ENCODE assay signal across 9 cellular contexts in the genomic region with DNA sequence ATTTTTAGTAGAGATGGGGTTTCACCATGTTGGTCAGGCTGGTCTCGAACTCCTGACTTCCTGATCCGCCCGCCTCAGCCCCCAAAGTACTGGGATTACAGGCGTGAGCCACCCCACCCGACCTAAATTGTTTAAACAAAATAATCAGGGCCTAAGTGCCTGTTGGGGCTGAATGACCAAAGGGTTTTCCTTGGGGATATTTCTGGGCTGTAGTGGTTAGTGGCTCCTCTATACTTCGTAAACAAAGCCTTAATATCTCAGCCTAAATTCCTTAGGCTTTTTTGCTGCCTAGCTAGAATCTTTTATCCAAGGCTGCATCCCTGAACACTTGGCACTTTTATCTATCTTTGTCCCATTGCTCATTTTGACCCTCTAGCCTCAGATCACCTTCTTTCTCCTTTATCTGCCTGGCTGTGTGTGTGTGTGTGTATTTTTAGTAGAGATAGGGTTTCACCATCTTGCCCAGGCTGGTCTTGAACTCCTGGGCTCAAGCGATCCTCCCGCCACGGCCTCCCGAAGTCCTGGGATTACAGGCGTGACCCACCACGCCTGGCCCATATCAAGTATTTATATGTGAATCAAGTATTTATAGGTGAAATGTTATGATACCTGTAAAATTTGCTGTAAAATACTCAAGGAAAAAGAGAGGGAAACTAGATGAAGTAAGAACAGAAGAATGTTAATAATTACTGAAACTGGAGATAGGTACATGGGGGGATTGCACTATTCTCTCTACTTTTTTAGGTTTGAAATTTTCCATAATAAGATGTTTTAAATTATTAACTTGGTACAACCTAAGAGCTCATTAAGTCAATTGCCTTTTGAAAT. TPM values are rescaled to one million over a fixed set of nuclear protein-coding genes. Genes with fewer than 3 reads are reported as not detected.
DNase-seq lines count a peak whose midpoint lies in the region; ATAC-seq and TF ChIP-seq lines count a peak whose summit lies in the region.
"Had no signal": no experiment of that assay in that cellular context is flagged by ENCODE, and none has a peak within 500 bp of the region (broad histone marks: within the 10 kb centered on the region; RNA-seq: fewer than 3 reads in every experiment).

No MANE protein-coding gene starts in this region.

- H3K36me3 Mint-ChIP-seq in activated naive CD4-positive, alpha-beta T cell treated with anti-CD3 and anti-CD28 coated beads, Interleukin-2, amount 50 U/mL, for 72 hours: peaks cover 30 to 51% of the 10 kb centered on the region in 2 donors
- H3K36me3 Mint-ChIP-seq in natural killer cell treated with Interleukin-12 subunit alpha and Interleukin-12 subunit beta and Interleukin-15 and Interleukin-18, amount 100 ng/mL, for 72 hours: peaks cover 4% of the 10 kb centered on the region

- peaks cover 28 to 36% of the 10 kb centered on the region in 2 donors for H3K4me1 Mint-ChIP-seq in natural killer cell treated with Interleukin-12 subunit alpha and Interleukin-12 subunit beta and Interleukin-15 and Interleukin-18, amount 100 ng/mL, for 72 hours (ENCODE audit: low read depth in 2 of 2)

- H3F3A ChIP-seq in Loucy (ENCODE audit: low read depth): no peaks in the 10 kb centered on the region

- peak overlapping the region; percentile 78 for H3K4me2 ChIP-seq in Loucy (ENCODE audit: low read depth, low read length, poor library complexity, severe bottlenecking)

- H3K4me3 Mint-ChIP-seq in natural killer cell treated with Interleukin-12 subunit alpha and Interleukin-12 subunit beta and Interleukin-15 and Interleukin-18, amount 100 ng/mL, for 72 hours: peak overlapping the region; percentile 90

- peaks cover 11% of the 10 kb centered on the region for H3K27me3 ChIP-seq in Loucy (ENCODE audit: insufficient read depth, low read length, poor library complexity, severe bottlenecking)

- H4K20me1 ChIP-seq in Loucy (ENCODE audit: insufficient read depth, low read length, poor library complexity, severe bottlenecking): peaks cover 18% of the 10 kb centered on the region

- H3K4me3 ChIP-seq in Loucy (ENCODE audit: low read length, poor library complexity, severe bottlenecking): peak overlapping the region; percentile 100

- no peaks in the 10 kb centered on the region for H3K9me2 ChIP-seq in Loucy (replicated peaks; ENCODE audit: low read depth, low read length)

- peaks cover 5% of the 10 kb centered on the region for H3K36me3 ChIP-seq in Loucy (ENCODE audit: insufficient read depth, low read length)

- ATAC-seq in activated naive CD4-positive, alpha-beta T cell treated with anti-CD3 and anti-CD28 coated beads, Interleukin-2, amount 50 U/mL, for 72 hours: no peak
- ATAC-seq in natural killer cell treated with Interleukin-12 subunit alpha and Interleukin-12 subunit beta and Interleukin-15 and Interleukin-18, amount 100 ng/mL, for 72 hours: no peak
- ATAC-seq in HG02588 (IDR thresholded peaks at IDR 0.05; ENCODE audit: unreplicated experiment): no peak
- ATAC-seq in GM21381 (IDR thresholded peaks at IDR 0.05; ENCODE audit: unreplicated experiment): no peak

- H3K27ac Mint-ChIP-seq in activated naive CD4-positive, alpha-beta T cell treated with anti-CD3 and anti-CD28 coated beads, Interleukin-2, amount 50 U/mL, for 72 hours: peak overlapping the region; percentile 28 to 66
- peak overlapping the region; percentile 16 to 76 for H3K27ac Mint-ChIP-seq in natural killer cell treated with Interleukin-12 subunit alpha and Interleukin-12 subunit beta and Interleukin-15 and Interleukin-18, amount 100 ng/mL, for 72 hours

- no peak for TF ChIP-seq CTCF in Loucy (conservative IDR thresholded peaks at IDR 0.05; ENCODE audit: low read length)

- H3K79me2 ChIP-seq in Loucy (ENCODE audit: insufficient read depth, low read length): peaks cover 88% of the 10 kb centered on the region

- peaks cover 50% of the 10 kb centered on the region for H3K4me1 ChIP-seq in Loucy (ENCODE audit: insufficient read depth, low read length, poor library complexity, severe bottlenecking)

- DNase-seq in EL (peak; percentile 14), hypothalamus (lab: John Stamatoyannopoulos, UW) (no peak), putamen (ENCODE audit: low spot score) (no peak)
- DNase-seq in activated naive CD4-positive, alpha-beta T cell treated with anti-CD3 and anti-CD28 coated beads, Interleukin-2, amount 50 U/mL, for 72 hours (ENCODE audit: low spot score in 2 of 2): no peak
- no peak for DNase-seq in natural killer cell treated with Interleukin-12 subunit alpha and Interleukin-12 subunit beta and Interleukin-15 and Interleukin-18, amount 100 ng/mL, for 72 hours (ENCODE audit: low spot score)
- DNase-seq: activated CD4-positive, alpha-beta T cell treated with anti-CD3 and anti-CD28 coated beads for 4 hours had no signal

- peak overlapping the region; percentile 99 for H3K9ac ChIP-seq in Loucy (ENCODE audit: low read depth, low read length, poor library complexity, severe bottlenecking)

- H3K9me3 Mint-ChIP-seq in activated naive CD4-positive, alpha-beta T cell treated with anti-CD3 and anti-CD28 coated beads, Interleukin-2, amount 50 U/mL, for 72 hours: no peaks in the 10 kb centered on the region
- no peaks in the 10 kb centered on the region for H3K9me3 Mint-ChIP-seq in natural killer cell treated with Interleukin-12 subunit alpha and Interleukin-12 subunit beta and Interleukin-15 and Interleukin-18, amount 100 ng/mL, for 72 hours

- H3K9me3 ChIP-seq in Loucy (ENCODE audit: insufficient read depth, low read depth, low read length): no peaks in the 10 kb centered on the region

- 0 out of 2 replicates have a peak overlapping the region, but pooled peaks have one; percentile 22 for H2AFZ ChIP-seq in Loucy (ENCODE audit: low read length)

- H3K27me3 Mint-ChIP-seq in natural killer cell treated with Interleukin-12 subunit alpha and Interleukin-12 subunit beta and Interleukin-15 and Interleukin-18, amount 100 ng/mL, for 72 hours: no peaks in the 10 kb centered on the region

RNA-seq across cellular contexts. Expression of gene NUSAP1, which starts 1.8 kb away (rescaled TPM):
- total RNA-seq in activated naive CD4-positive, alpha-beta T cell treated with anti-CD3 and anti-CD28 coated beads, Interleukin-2, amount 50 U/mL, for 72 hours: 100 to 1,000 TPM; 181 to 391 TPM
- 100 to 1,000 TPM in 1 of 2 donors, 10 to 100 TPM in 1; 80.5 to 118 TPM for total RNA-seq in natural killer cell treated with Interleukin-12 subunit alpha and Interleukin-12 subunit beta and Interleukin-15 and Interleukin-18, amount 100 ng/mL, for 72 hours

RNA-seq across cellular contexts. Expression of gene OIP5, which starts 2.1 kb away (rescaled TPM):
- total RNA-seq in activated naive CD4-positive, alpha-beta T cell treated with anti-CD3 and anti-CD28 coated beads, Interleukin-2, amount 50 U/mL, for 72 hours: 10 to 100 TPM; 10.5 to 13.1 TPM
- 10 to 100 TPM in 1 of 2 donors, 1 to 10 TPM in 1; 8.2 to 15.1 TPM for total RNA-seq in natural killer cell treated with Interleukin-12 subunit alpha and Interleukin-12 subunit beta and Interleukin-15 and Interleukin-18, amount 100 ng/mL, for 72 hours
